In genomic region chr12:3681595-3681921, GRCh38 we compare ENCODE assay signal across 31 cellular contexts.
"Had no signal": no experiment of that assay in that cellular context is flagged by ENCODE, and none has a peak within 500 bp of the region (broad histone marks: within the 10 kb centered on the region; RNA-seq: fewer than 3 reads in every experiment).

No MANE protein-coding gene starts in this region.

- H3K4me2 ChIP-seq: neural progenitor cell had no signal

- H3K27me3 ChIP-seq: ascending aorta, breast epithelium, esophagus muscularis mucosa, heart left ventricle, neural progenitor cell, sigmoid colon, stomach, thyroid gland, upper lobe of left lung, vagina had no signal

- H3K9me3 ChIP-seq: ascending aorta, breast epithelium, esophagus muscularis mucosa, heart left ventricle, psoas muscle, sigmoid colon, stomach, thyroid gland, upper lobe of left lung, vagina had no signal

- H3K27ac ChIP-seq: ascending aorta, breast epithelium, esophagus muscularis mucosa, foreskin keratinocyte, neural progenitor cell, parathyroid adenoma, psoas muscle, sigmoid colon, stomach, thyroid gland, upper lobe of left lung, vagina had no signal

- H3K4me1 ChIP-seq: ascending aorta, breast epithelium, foreskin keratinocyte, parathyroid adenoma, thyroid gland, upper lobe of left lung, vagina had no signal

- H3K9ac ChIP-seq: neural progenitor cell, parathyroid adenoma had no signal

- H3K36me3 Mint-ChIP-seq: neural progenitor cell had no signal

- H3K36me3 ChIP-seq: ascending aorta, breast epithelium, neural progenitor cell, sigmoid colon, thyroid gland, vagina had no signal

- H3K27ac Mint-ChIP-seq: activated naive CD4-positive, alpha-beta T cell treated with anti-CD3 and anti-CD28 coated beads, Interleukin-2, amount 10 ng/mL, durations not matched to agents 7 days and 5 days; activated naive CD8-positive, alpha-beta T cell treated with anti-CD3 and anti-CD28 coated beads, Interleukin-2, amount 10 ng/mL, durations not matched to agents 7 days and 5 days; activated T-cell treated with anti-CD3 and anti-CD28 coated beads, Interleukin-2, amount 50 U/mL, for 24 hours; dendritic cell treated with granulocyte-macrophage colony-stimulating factor and Interleukin-4, amounts not matched to agents 40 ng/mL and 50 ng/mL, for 4 days; stimulated activated naive B cell treated with anti-CD40 and anti-IgM and Interleukin-4, amounts not matched to agents 10 μg/mL and 1 μg/mL and 100 μg/mL, for 72 hours had no signal

- ATAC-seq: foreskin keratinocyte; naive thymus-derived CD8-positive, alpha-beta T cell; psoas muscle; stimulated activated naive B cell treated with anti-CD40 and anti-IgM and Interleukin-4, amounts not matched to agents 10 μg/mL and 1 μg/mL and 100 μg/mL, for 72 hours had no signal

- H3K4me3 Mint-ChIP-seq: activated naive CD4-positive, alpha-beta T cell treated with anti-CD3 and anti-CD28 coated beads, Interleukin-2, amount 10 ng/mL, durations not matched to agents 7 days and 5 days; activated naive CD8-positive, alpha-beta T cell treated with anti-CD3 and anti-CD28 coated beads, Interleukin-2, amount 10 ng/mL, durations not matched to agents 7 days and 5 days; activated T-cell treated with anti-CD3 and anti-CD28 coated beads, Interleukin-2, amount 50 U/mL, for 24 hours; central memory CD8-positive, alpha-beta T cell; dendritic cell treated with granulocyte-macrophage colony-stimulating factor and Interleukin-4, amounts not matched to agents 40 ng/mL and 50 ng/mL, for 4 days; immature natural killer cell; naive thymus-derived CD8-positive, alpha-beta T cell; neural progenitor cell; stimulated activated naive B cell treated with anti-CD40 and anti-IgM and Interleukin-4, amounts not matched to agents 10 μg/mL and 1 μg/mL and 100 μg/mL, for 72 hours had no signal

- H3K9me3 Mint-ChIP-seq: activated naive CD4-positive, alpha-beta T cell treated with anti-CD3 and anti-CD28 coated beads, Interleukin-2, amount 10 ng/mL, durations not matched to agents 7 days and 5 days; activated naive CD8-positive, alpha-beta T cell treated with anti-CD3 and anti-CD28 coated beads, Interleukin-2, amount 10 ng/mL, durations not matched to agents 7 days and 5 days; activated T-cell treated with anti-CD3 and anti-CD28 coated beads, Interleukin-2, amount 50 U/mL, for 24 hours; central memory CD8-positive, alpha-beta T cell; dendritic cell treated with granulocyte-macrophage colony-stimulating factor and Interleukin-4, amounts not matched to agents 40 ng/mL and 50 ng/mL, for 4 days; immature natural killer cell; naive thymus-derived CD8-positive, alpha-beta T cell; neural progenitor cell; stimulated activated naive B cell treated with anti-CD40 and anti-IgM and Interleukin-4, amounts not matched to agents 10 μg/mL and 1 μg/mL and 100 μg/mL, for 72 hours had no signal

- H3K79me2 ChIP-seq: parathyroid adenoma had no signal

- FAIRE-seq: kidney, small intestine had no signal

- H3K4me3 ChIP-seq: ascending aorta, breast epithelium, esophagus muscularis mucosa, heart left ventricle, neural progenitor cell, psoas muscle, sigmoid colon, stomach, thyroid gland, upper lobe of left lung, vagina had no signal

- H3K4me1 Mint-ChIP-seq: stimulated activated naive B cell treated with anti-CD40 and anti-IgM and Interleukin-4, amounts not matched to agents 10 μg/mL and 1 μg/mL and 100 μg/mL, for 72 hours had no signal

- H3K27me3 Mint-ChIP-seq: activated naive CD4-positive, alpha-beta T cell treated with anti-CD3 and anti-CD28 coated beads, Interleukin-2, amount 10 ng/mL, durations not matched to agents 7 days and 5 days; activated naive CD8-positive, alpha-beta T cell treated with anti-CD3 and anti-CD28 coated beads, Interleukin-2, amount 10 ng/mL, durations not matched to agents 7 days and 5 days; activated T-cell treated with anti-CD3 and anti-CD28 coated beads, Interleukin-2, amount 50 U/mL, for 24 hours; central memory CD8-positive, alpha-beta T cell; dendritic cell treated with granulocyte-macrophage colony-stimulating factor and Interleukin-4, amounts not matched to agents 40 ng/mL and 50 ng/mL, for 4 days; naive thymus-derived CD8-positive, alpha-beta T cell; stimulated activated naive B cell treated with anti-CD40 and anti-IgM and Interleukin-4, amounts not matched to agents 10 μg/mL and 1 μg/mL and 100 μg/mL, for 72 hours had no signal

- H2AFZ ChIP-seq: parathyroid adenoma had no signal

- DNase-seq: activated CD4-positive, alpha-beta T cell treated with anti-CD3 and anti-CD28 coated beads for 4 hours; activated CD4-positive, alpha-beta T cell treated with anti-CD3 and anti-CD28 coated beads, Interleukin-2, amount 50 U/mL, for 4 hours; activated CD8-positive, alpha-beta memory T cell treated with anti-CD3 and anti-CD28 coated beads for 24 hours; activated CD8-positive, alpha-beta memory T cell treated with anti-CD3 and anti-CD28 coated beads, Interleukin-2, amount 50 U/mL, for 4 hours; activated gamma-delta T cell; activated naive CD4-positive, alpha-beta T cell treated with anti-CD3 and anti-CD28 coated beads, Interleukin-2, amount 10 ng/mL, durations not matched to agents 7 days and 5 days; activated naive CD8-positive, alpha-beta T cell treated with anti-CD3 and anti-CD28 coated beads, Interleukin-2, amount 10 ng/mL, durations not matched to agents 7 days and 5 days; activated T-cell treated with anti-CD3 and anti-CD28 coated beads, Interleukin-2, amount 50 U/mL, for 24 hours; effector CD4-positive, alpha-beta T cell; immature natural killer cell; kidney; naive thymus-derived CD8-positive, alpha-beta T cell; occipital lobe; sigmoid colon; stimulated activated CD4-positive, alpha-beta T cell treated with anti-CD3 and anti-CD28 coated beads, Interleukin-4, amount 100 ng/mL, for 24 hours; stimulated activated naive B cell treated with anti-CD40 and anti-IgM and Interleukin-4, amounts not matched to agents 10 μg/mL and 1 μg/mL and 100 μg/mL, for 72 hours; upper lobe of left lung had no signal
